24 cellular contexts compared by ENCODE assay signal in genomic region chr22:46461566-46462180, GRCh38.
A peak's percentile ranks its signal among the peaks of the same experiment; 100 is the strongest.
DNase-seq lines count a peak whose midpoint lies in the region; ATAC-seq, FAIRE-seq and TF ChIP-seq lines count a peak whose summit lies in the region.
"Had no signal": no experiment of that assay in that cellular context is flagged by ENCODE, and none has a peak within 500 bp of the region (broad histone marks: within the 10 kb centered on the region; RNA-seq: fewer than 3 reads in every experiment).

No MANE protein-coding gene starts in this region.

- H3K4me2 ChIP-seq in BLaER1 treated with 17β-estradiol and CSF1 and Interleukin-3, amounts not matched to agents 10 nM and 100 nM, result peak overlapping the region in 9 of 11 experiments; percentile 12 to 78 (median 28); a peak in 12 of 22 replicates
- no peak overlapping the region for H3K4me2 ChIP-seq in keratinocyte (ENCODE audit: control insufficient read depth, extremely low read depth, insufficient read depth, low read depth, low read length)
- no peak overlapping the region for H3K4me2 ChIP-seq in smooth muscle cell

- peaks cover 0 to 14% (median 0%) of the 10 kb centered on the region in 11 experiments; a peak in 3 of 22 replicates for H3K36me3 ChIP-seq in BLaER1 treated with 17β-estradiol and CSF1 and Interleukin-3, amounts not matched to agents 10 nM and 100 nM
- peaks cover 5 to 21% of the 10 kb centered on the region in 2 experiments for H3K36me3 ChIP-seq in keratinocyte (ENCODE audit: control insufficient read depth in 2 of 2, extremely low read depth in 1 of 2, insufficient read depth in 2 of 2, low read length in 2 of 2)
- H3K36me3 ChIP-seq in smooth muscle cell (ENCODE audit: low read depth), result no peaks in the 10 kb centered on the region
- no peaks in the 10 kb centered on the region for H3K36me3 ChIP-seq in gastroesophageal sphincter
- no peaks in the 10 kb centered on the region for H3K36me3 ChIP-seq in spleen
- H3K36me3 ChIP-seq: MG63, SJSA1 had no signal

- TF ChIP-seq CTCF in RWPE1 (conservative IDR thresholded peaks at IDR 0.05; ENCODE audit: low read depth), result no peak
- no peak for TF ChIP-seq CTCF in keratinocyte (optimal IDR thresholded peaks at IDR 0.05 in 1 of 3, IDR thresholded peaks at IDR 0.05 in 1 of 3, conservative IDR thresholded peaks at IDR 0.05 in 1 of 3; ENCODE audit: extremely low read depth in 1 of 3, insufficient read depth in 2 of 3, low read length in 3 of 3)
- TF ChIP-seq CTCF in smooth muscle cell (IDR thresholded peaks at IDR 0.05; ENCODE audit: borderline replicate concordance, insufficient read depth, poor library complexity, severe bottlenecking), result no peak
- no peak for TF ChIP-seq CTCF in gastroesophageal sphincter (IDR thresholded peaks at IDR 0.05)
- no peak for TF ChIP-seq CTCF in spleen (IDR thresholded peaks at IDR 0.05 in 8 of 11, conservative IDR thresholded peaks at IDR 0.05 in 3 of 11)

- no peak overlapping the region for H3K4me3 ChIP-seq in BLaER1 treated with 17β-estradiol and CSF1 and Interleukin-3, amounts not matched to agents 10 nM and 100 nM
- H3K4me3 ChIP-seq in keratinocyte (ENCODE audit: control insufficient read depth in 2 of 3, extremely low read depth in 1 of 3, insufficient read depth in 2 of 3, low read depth in 1 of 3, low read length in 3 of 3) (no peak overlapping the region), smooth muscle cell (no peak overlapping the region), gastroesophageal sphincter (no peak overlapping the region), spleen (no peak overlapping the region)
- H3K4me3 ChIP-seq: GM12878, MG63, SJSA1 had no signal

- no peak for FAIRE-seq in keratinocyte (lab: Jason Lieb, UNC)
- FAIRE-seq: G401.6, GM12878, HTR-8/SVneo had no signal

- H3K9ac ChIP-seq in BLaER1 treated with 17β-estradiol and CSF1 and Interleukin-3, amounts not matched to agents 10 nM and 100 nM, result no peak overlapping the region
- H3K9ac ChIP-seq in keratinocyte (ENCODE audit: control insufficient read depth, extremely low read depth, insufficient read depth, low read length), result no peak overlapping the region
- no peak overlapping the region for H3K9ac ChIP-seq in smooth muscle cell (ENCODE audit: low read depth)

- intact Hi-C loops in spleen (cut with DNase I; ENCODE audit: low total_unique reads), result no loop called here

- WGBS in smooth muscle cell (ENCODE audit: low lambda C conversion rate), result 94% methylated on average over 22 of the region's 22 CpGs
- WGBS in gastroesophageal sphincter (ENCODE audit: low coverage in 1 of 2), 2 donors, result 83% methylated on average over 1 of the region's 22 CpGs; no CpG with 5 or more reads in 1 of the 2 donors
- WGBS in spleen, 5 donors, result 87 to 93% (median 91%) methylated on average over 21 to 22 of the region's 22 CpGs

- TF ChIP-seq EP300 in gastroesophageal sphincter (IDR thresholded peaks at IDR 0.05), result no peak

- TF ChIP-seq POLR2A in gastroesophageal sphincter (IDR thresholded peaks at IDR 0.05) (no peak), spleen (IDR thresholded peaks at IDR 0.05) (no peak)

- H3K27ac ChIP-seq in BLaER1 treated with 17β-estradiol and CSF1 and Interleukin-3, amounts not matched to agents 10 nM and 100 nM, result no peak overlapping the region
- H3K27ac ChIP-seq in RWPE1 (peak overlapping the region; percentile 97), keratinocyte (ENCODE audit: control insufficient read depth, insufficient read depth, low read length) (peak overlapping the region; percentile 6), smooth muscle cell (ENCODE audit: low read depth) (peak overlapping the region; percentile 73), gastroesophageal sphincter (no peak overlapping the region), spleen (no peak overlapping the region)
- H3K27ac ChIP-seq: SJSA1 had no signal

- no peaks in the 10 kb centered on the region for H3F3A ChIP-seq in smooth muscle cell (ENCODE audit: low read depth)

- no peaks in the 10 kb centered on the region for H3K9me1 ChIP-seq in keratinocyte (ENCODE audit: control insufficient read depth, extremely low read depth, insufficient read depth, low read length)

- H3K27me3 ChIP-seq in BLaER1 treated with 17β-estradiol and CSF1 and Interleukin-3, amounts not matched to agents 10 nM and 100 nM, result peaks cover 0 to 46% (median 0%) of the 10 kb centered on the region in 11 experiments; a peak in 8 of 22 replicates
- H3K27me3 ChIP-seq in keratinocyte (ENCODE audit: control insufficient read depth, extremely low read depth, insufficient read depth, low read length) (no peaks in the 10 kb centered on the region), smooth muscle cell (ENCODE audit: low read depth) (no peaks in the 10 kb centered on the region), gastroesophageal sphincter (peaks cover 27% of the 10 kb centered on the region), spleen (replicated peaks in 1 of 7) (peaks cover 0 to 65% (median 0%) of the 10 kb centered on the region in 7 donors)
- H3K27me3 ChIP-seq: MG63, SJSA1 had no signal

- H2AFZ ChIP-seq in keratinocyte (ENCODE audit: control insufficient read depth, low read length), result no peak overlapping the region
- H2AFZ ChIP-seq in smooth muscle cell (ENCODE audit: low read depth), result no peak overlapping the region

- no peak for ATAC-seq in HG02678 (IDR thresholded peaks at IDR 0.05; ENCODE audit: unreplicated experiment)
- ATAC-seq in gastroesophageal sphincter, result no peak
- ATAC-seq: GM12878 had no signal

- H3K79me2 ChIP-seq in keratinocyte (ENCODE audit: control insufficient read depth, insufficient read depth, low read length) (peaks cover 24% of the 10 kb centered on the region), smooth muscle cell (ENCODE audit: low read depth) (no peaks in the 10 kb centered on the region)

- peaks cover 45 to 98% (median 87%) of the 10 kb centered on the region in 10 experiments for H3K4me1 ChIP-seq in BLaER1 treated with 17β-estradiol and CSF1 and Interleukin-3, amounts not matched to agents 10 nM and 100 nM
- H3K4me1 ChIP-seq in keratinocyte (ENCODE audit: control insufficient read depth, extremely low read depth, insufficient read depth, low read length) (peaks cover 38% of the 10 kb centered on the region), smooth muscle cell (ENCODE audit: low read depth) (no peaks in the 10 kb centered on the region), gastroesophageal sphincter (no peaks in the 10 kb centered on the region), spleen (peaks cover 0 to 9% (median 0%) of the 10 kb centered on the region in 6 donors)

- POLR2A ChIA-PET in RWPE1 (lab: Yijun Ruan, JAX; ENCODE audit: low non-redundant PET), result no interaction called here

- H3K9me3 ChIP-seq in BLaER1 treated with 17β-estradiol and CSF1 and Interleukin-3, amounts not matched to agents 10 nM and 100 nM (replicated peaks in 1 of 11), result 0 out of 22 replicates have a peak, but pooled peaks cover 0 to 2% (median 0%) of the 10 kb centered on the region in 11 experiments
- H3K9me3 ChIP-seq in keratinocyte (ENCODE audit: control insufficient read depth, low read depth, low read length) (no peaks in the 10 kb centered on the region), smooth muscle cell (replicated peaks; ENCODE audit: low read depth) (no peaks in the 10 kb centered on the region), gastroesophageal sphincter (no peaks in the 10 kb centered on the region), spleen (no peaks in the 10 kb centered on the region)
- H3K9me3 ChIP-seq: MG63, SJSA1 had no signal

- peaks cover 0 to 24% (median 0%) of the 10 kb centered on the region in 11 experiments; a peak in 5 of 22 replicates for H4K20me1 ChIP-seq in BLaER1 treated with 17β-estradiol and CSF1 and Interleukin-3, amounts not matched to agents 10 nM and 100 nM
- H4K20me1 ChIP-seq in keratinocyte (ENCODE audit: control insufficient read depth, extremely low read depth, insufficient read depth, low read length) (no peaks in the 10 kb centered on the region), smooth muscle cell (ENCODE audit: low read depth) (no peaks in the 10 kb centered on the region)

- CTCF ChIA-PET in RWPE1 (lab: Yijun Ruan, JAX), result no interaction called here

- no peak for DNase-seq in RWPE1 (ENCODE audit: low spot score)
- DNase-seq in keratinocyte (ENCODE audit: low read depth, low spot score), result no peak
- DNase-seq in smooth muscle cell (lab: John Stamatoyannopoulos, UW; ENCODE audit: unreplicated experiment), result no peak
- no peak for DNase-seq in Kasumi-1 (lab: John Stamatoyannopoulos, UW)
- DNase-seq in spleen, result no peak
- DNase-seq: C1 segment of cervical spinal cord; CD4-positive, alpha-beta memory T cell; COR-L47; GOT3; KBM-7; MG63; NCI-H146; NCI-H2029; NCI-H446; NCI-H524 treated with DMSO at 0.1 percent for 48 hours; NCI-H774; Right ventricle myocardium superior had no signal

- dilution Hi-C loops in keratinocyte (cut with MboI; ENCODE audit: extremely low pct_ligation_motif_present, low sequenced_read_pairs), result no loop called here

Comparison
In these comparisons a context has a peak if more than half of its experiments do, and no peak if none do; other contexts are left out.
1. H3K27ac ChIP-seq: peak in RWPE1 (single experiment), keratinocyte (single experiment) and smooth muscle cell (single experiment); none in BLaER1 treated with 17β-estradiol and CSF1 and Interleukin-3, amounts not matched to agents 10 nM and 100 nM (0 of 11), gastroesophageal sphincter (0 of 4) and spleen (0 of 8).
2. H3K4me2 ChIP-seq: peak in BLaER1 treated with 17β-estradiol and CSF1 and Interleukin-3, amounts not matched to agents 10 nM and 100 nM (9 of 11); none in keratinocyte (single experiment) and smooth muscle cell (single experiment).